In genomic region chr5:57181151-57181550, GRCh38 we compare ENCODE assay signal across 14 cellular contexts. TPM values are rescaled to one million over a fixed set of nuclear protein-coding genes. Genes with fewer than 3 reads are reported as not detected.
DNase-seq lines count a peak whose midpoint lies in the region; ATAC-seq and TF ChIP-seq lines count a peak whose summit lies in the region.
"Had no signal": no experiment of that assay in that cellular context is flagged by ENCODE, and none has a peak within 500 bp of the region (broad histone marks: within the 10 kb centered on the region; RNA-seq: fewer than 3 reads in every experiment).

No MANE protein-coding gene starts in this region.

- DNase-seq in activated naive CD4-positive, alpha-beta T cell treated with anti-CD3 and anti-CD28 coated beads, Interleukin-2, amount 10 ng/mL, durations not matched to agents 7 days and 5 days, result peak; percentile 47
- no peak for DNase-seq in activated naive CD4-positive, alpha-beta T cell treated with anti-CD3 and anti-CD28 coated beads, Interleukin-2, amount 50 U/mL, for 72 hours (ENCODE audit: low spot score in 2 of 2)
- DNase-seq in dedifferentiated amniotic fluid mesenchymal stem cell (ENCODE audit: extremely low spot score) (no peak), DMS53 treated with DMSO at 0.1 percent for 48 hours (lab: John Stamatoyannopoulos, UW; ENCODE audit: unreplicated experiment) (no peak)
- DNase-seq: activated CD4-positive, CD25-positive, alpha-beta regulatory T cell treated with anti-CD3 and anti-CD28 coated beads, Interleukin-2, amount 50 U/mL, for 72 hours; head of caudate nucleus; NCI-H1417; NCI-H446; SK-N-SH; upper lobe of right lung had no signal

- H3F3A ChIP-seq in SU-DHL-6 (ENCODE audit: insufficient read depth), result peaks cover 30% of the 10 kb centered on the region

- peaks cover 100% of the 10 kb centered on the region for H3K79me2 ChIP-seq in SU-DHL-6 (ENCODE audit: insufficient read depth, low read length)

- H2AFZ ChIP-seq in SU-DHL-6 (ENCODE audit: low read depth, low read length, severe bottlenecking), result no peak overlapping the region

- H3K4me2 ChIP-seq in SU-DHL-6 (ENCODE audit: low read depth, low read length, poor library complexity, severe bottlenecking), result peak overlapping the region; percentile 97
- H3K4me2 ChIP-seq: SK-N-SH had no signal

- H3K36me3 Mint-ChIP-seq in activated naive CD4-positive, alpha-beta T cell treated with anti-CD3 and anti-CD28 coated beads, Interleukin-2, amount 10 ng/mL, durations not matched to agents 7 days and 5 days, result peaks cover 69% of the 10 kb centered on the region
- H3K36me3 Mint-ChIP-seq in activated naive CD4-positive, alpha-beta T cell treated with anti-CD3 and anti-CD28 coated beads, Interleukin-2, amount 50 U/mL, for 72 hours, result peaks cover 13 to 67% of the 10 kb centered on the region in 2 donors
- H3K36me3 Mint-ChIP-seq in dendritic cell treated with granulocyte-macrophage colony-stimulating factor and Interleukin-4, amounts not matched to agents 40 ng/mL and 50 ng/mL, for 4 days (ENCODE audit: low read depth), result peaks cover 69% of the 10 kb centered on the region
- peaks cover 72% of the 10 kb centered on the region for H3K36me3 Mint-ChIP-seq in stimulated activated naive CD8-positive, alpha-beta T cell treated with anti-CD3 and anti-CD28 coated beads, Interleukin-15, Interleukin-2, amounts not matched to agents 100 ng/mL and 50 ng/mL, for 24 hours (ENCODE audit: low read depth)

- H3K9me2 ChIP-seq in SU-DHL-6 (replicated peaks; ENCODE audit: insufficient read depth, low read length), result no peaks in the 10 kb centered on the region
- H3K9me2 ChIP-seq: SK-N-SH had no signal

- H4K20me1 ChIP-seq in SU-DHL-6 (ENCODE audit: low read depth, low read length), result peaks cover 71% of the 10 kb centered on the region

- peaks cover 76% of the 10 kb centered on the region for H3K4me1 Mint-ChIP-seq in activated naive CD4-positive, alpha-beta T cell treated with anti-CD3 and anti-CD28 coated beads, Interleukin-2, amount 10 ng/mL, durations not matched to agents 7 days and 5 days
- H3K4me1 Mint-ChIP-seq in dendritic cell treated with granulocyte-macrophage colony-stimulating factor and Interleukin-4, amounts not matched to agents 40 ng/mL and 50 ng/mL, for 4 days (ENCODE audit: low read depth), result peaks cover 65% of the 10 kb centered on the region
- H3K4me1 Mint-ChIP-seq in stimulated activated naive CD8-positive, alpha-beta T cell treated with anti-CD3 and anti-CD28 coated beads, Interleukin-15, Interleukin-2, amounts not matched to agents 100 ng/mL and 50 ng/mL, for 24 hours (ENCODE audit: low read depth), result peaks cover 81% of the 10 kb centered on the region

- H3K9me3 Mint-ChIP-seq in activated naive CD4-positive, alpha-beta T cell treated with anti-CD3 and anti-CD28 coated beads, Interleukin-2, amount 10 ng/mL, durations not matched to agents 7 days and 5 days, result no peaks in the 10 kb centered on the region
- H3K9me3 Mint-ChIP-seq in activated naive CD4-positive, alpha-beta T cell treated with anti-CD3 and anti-CD28 coated beads, Interleukin-2, amount 50 U/mL, for 72 hours, result no peaks in the 10 kb centered on the region
- H3K9me3 Mint-ChIP-seq in dendritic cell treated with granulocyte-macrophage colony-stimulating factor and Interleukin-4, amounts not matched to agents 40 ng/mL and 50 ng/mL, for 4 days, result no peaks in the 10 kb centered on the region
- H3K9me3 Mint-ChIP-seq in stimulated activated naive CD8-positive, alpha-beta T cell treated with anti-CD3 and anti-CD28 coated beads, Interleukin-15, Interleukin-2, amounts not matched to agents 100 ng/mL and 50 ng/mL, for 24 hours, result no peaks in the 10 kb centered on the region

- no peaks in the 10 kb centered on the region for H3K9me3 ChIP-seq in SU-DHL-6 (ENCODE audit: insufficient read depth, low read length)
- H3K9me3 ChIP-seq: SK-N-SH, upper lobe of right lung had no signal

- TF ChIP-seq CTCF in SU-DHL-6 (IDR thresholded peaks at IDR 0.05; ENCODE audit: insufficient read depth, low read length, poor library complexity, severe bottlenecking), result no peak

- no peaks in the 10 kb centered on the region for H3K27me3 ChIP-seq in SU-DHL-6 (ENCODE audit: low read length)
- H3K27me3 ChIP-seq: upper lobe of right lung had no signal

- H3K9ac ChIP-seq in SU-DHL-6 (ENCODE audit: low read length), result peak overlapping the region; percentile 24; the same call in 1 of the 2 replicates
- H3K9ac ChIP-seq: SK-N-SH had no signal

- H3K27me3 Mint-ChIP-seq in activated naive CD4-positive, alpha-beta T cell treated with anti-CD3 and anti-CD28 coated beads, Interleukin-2, amount 10 ng/mL, durations not matched to agents 7 days and 5 days, result no peaks in the 10 kb centered on the region
- H3K27me3 Mint-ChIP-seq in dendritic cell treated with granulocyte-macrophage colony-stimulating factor and Interleukin-4, amounts not matched to agents 40 ng/mL and 50 ng/mL, for 4 days, result no peaks in the 10 kb centered on the region
- H3K27me3 Mint-ChIP-seq in stimulated activated naive CD8-positive, alpha-beta T cell treated with anti-CD3 and anti-CD28 coated beads, Interleukin-15, Interleukin-2, amounts not matched to agents 100 ng/mL and 50 ng/mL, for 24 hours, result no peaks in the 10 kb centered on the region

- peak overlapping the region; percentile 92 for H3K4me3 ChIP-seq in SU-DHL-6 (ENCODE audit: insufficient read depth, low read length, poor library complexity, severe bottlenecking)
- H3K4me3 ChIP-seq: upper lobe of right lung had no signal

- ATAC-seq in activated naive CD4-positive, alpha-beta T cell treated with anti-CD3 and anti-CD28 coated beads, Interleukin-2, amount 50 U/mL, for 72 hours, result no peak
- ATAC-seq in HG02852 (IDR thresholded peaks at IDR 0.05; ENCODE audit: unreplicated experiment), result no peak
- ATAC-seq: upper lobe of right lung had no signal

- H3K27ac Mint-ChIP-seq in activated naive CD4-positive, alpha-beta T cell treated with anti-CD3 and anti-CD28 coated beads, Interleukin-2, amount 10 ng/mL, durations not matched to agents 7 days and 5 days, result peak overlapping the region; percentile 79
- no peak overlapping the region for H3K27ac Mint-ChIP-seq in activated naive CD4-positive, alpha-beta T cell treated with anti-CD3 and anti-CD28 coated beads, Interleukin-2, amount 50 U/mL, for 72 hours
- peak overlapping the region; percentile 46 for H3K27ac Mint-ChIP-seq in dendritic cell treated with granulocyte-macrophage colony-stimulating factor and Interleukin-4, amounts not matched to agents 40 ng/mL and 50 ng/mL, for 4 days
- H3K27ac Mint-ChIP-seq in stimulated activated naive CD8-positive, alpha-beta T cell treated with anti-CD3 and anti-CD28 coated beads, Interleukin-15, Interleukin-2, amounts not matched to agents 100 ng/mL and 50 ng/mL, for 24 hours, result peak overlapping the region; percentile 31

- H3K27ac ChIP-seq in SU-DHL-6 (ENCODE audit: low read depth, low read length), result peak overlapping the region; percentile 57
- H3K27ac ChIP-seq: upper lobe of right lung had no signal

- H3K4me3 Mint-ChIP-seq in activated naive CD4-positive, alpha-beta T cell treated with anti-CD3 and anti-CD28 coated beads, Interleukin-2, amount 10 ng/mL, durations not matched to agents 7 days and 5 days, result peak overlapping the region; percentile 58
- no peak overlapping the region for H3K4me3 Mint-ChIP-seq in dendritic cell treated with granulocyte-macrophage colony-stimulating factor and Interleukin-4, amounts not matched to agents 40 ng/mL and 50 ng/mL, for 4 days
- H3K4me3 Mint-ChIP-seq in stimulated activated naive CD8-positive, alpha-beta T cell treated with anti-CD3 and anti-CD28 coated beads, Interleukin-15, Interleukin-2, amounts not matched to agents 100 ng/mL and 50 ng/mL, for 24 hours, result peak overlapping the region; percentile 64

- CTCF ChIA-PET in activated naive CD4-positive, alpha-beta T cell treated with anti-CD3 and anti-CD28 coated beads, Interleukin-2, amount 10 ng/mL, durations not matched to agents 7 days and 5 days (lab: Charles Lee), result no interaction called here

- intact Hi-C loops in dendritic cell treated with granulocyte-macrophage colony-stimulating factor and Interleukin-4, amounts not matched to agents 40 ng/mL and 50 ng/mL, for 4 days (cut with micrococcal nuclease), result no loop called here

- peaks cover 16% of the 10 kb centered on the region for H3K36me3 ChIP-seq in SU-DHL-6 (ENCODE audit: low read length)

RNA-seq across cellular contexts. Expression of gene GPBP1, which starts 7.3 kb away (rescaled TPM):
- total RNA-seq in activated naive CD4-positive, alpha-beta T cell treated with anti-CD3 and anti-CD28 coated beads, Interleukin-2, amount 50 U/mL, for 72 hours, result 100 to 1,000 TPM in 1 of 2 donors, 10 to 100 TPM in 1; 91.7 to 108 TPM

Comparison
In these comparisons a context has a peak if more than half of its experiments do, and no peak if none do; other contexts are left out.
1. H3K27ac Mint-ChIP-seq: peak in activated naive CD4-positive, alpha-beta T cell treated with anti-CD3 and anti-CD28 coated beads, Interleukin-2, amount 10 ng/mL, durations not matched to agents 7 days and 5 days (single experiment), dendritic cell treated with granulocyte-macrophage colony-stimulating factor and Interleukin-4, amounts not matched to agents 40 ng/mL and 50 ng/mL, for 4 days (single experiment) and stimulated activated naive CD8-positive, alpha-beta T cell treated with anti-CD3 and anti-CD28 coated beads, Interleukin-15, Interleukin-2, amounts not matched to agents 100 ng/mL and 50 ng/mL, for 24 hours (single experiment); none in activated naive CD4-positive, alpha-beta T cell treated with anti-CD3 and anti-CD28 coated beads, Interleukin-2, amount 50 U/mL, for 72 hours (0 of 2).